ENCODE assay signal across 15 cellular contexts in genomic region chr11:9642894-9643293, GRCh38.
"Had no signal": no experiment of that assay in that cellular context is flagged by ENCODE, and none has a peak within 500 bp of the region (broad histone marks: within the 10 kb centered on the region; RNA-seq: fewer than 3 reads in every experiment).

No MANE protein-coding gene starts in this region.

- H3K9me3 ChIP-seq: gastrocnemius medialis, left ventricle myocardium inferior, sigmoid colon, suprapubic skin had no signal

- H3K27ac ChIP-seq: epithelial cell of prostate, gastrocnemius medialis, left ventricle myocardium inferior, sigmoid colon, suprapubic skin had no signal

- H3K27me3 ChIP-seq: gastrocnemius medialis, sigmoid colon, suprapubic skin had no signal

- FAIRE-seq: keratinocyte, TTC549 had no signal

- H3K4me3 ChIP-seq: gastrocnemius medialis, left ventricle myocardium inferior, sigmoid colon, suprapubic skin had no signal

- ATAC-seq: gastrocnemius medialis; stimulated activated naive CD8-positive, alpha-beta T cell treated with anti-CD3 and anti-CD28 coated beads, Interleukin-15, Interleukin-2, amounts not matched to agents 100 U/mL and 50 U/mL, for 24 hours had no signal

- H3K4me1 ChIP-seq: sigmoid colon had no signal

- DNase-seq: activated CD4-positive, alpha-beta T cell treated with anti-CD3 and anti-CD28 coated beads, Interleukin-2, amount 50 U/mL, for 4 hours; activated T-cell treated with anti-CD3 and anti-CD28 coated beads, Interleukin-2, amount 50 U/mL, for 1 hour; amniotic stem cell; effector memory CD4-positive, alpha-beta T cell; gastrocnemius medialis; left ventricle myocardium inferior; mesenchymal stem cell; nephron progenitor cell; sigmoid colon; stimulated activated CD4-positive, alpha-beta T cell treated with anti-CD3 and anti-CD28 coated beads, Interleukin-2, amount 100 ng/mL, for 48 hours; stimulated activated naive CD8-positive, alpha-beta T cell treated with anti-CD3 and anti-CD28 coated beads, Interleukin-15, Interleukin-2, amounts not matched to agents 100 U/mL and 50 U/mL, for 24 hours had no signal

- H3K36me3 ChIP-seq: gastrocnemius medialis, left ventricle myocardium inferior, sigmoid colon, suprapubic skin had no signal
